In genomic region chr9:94859226-94859625, GRCh38 we compare ENCODE assay signal across 20 cellular contexts.
A peak's percentile ranks its signal among the peaks of the same experiment; 100 is the strongest.
DNase-seq lines count a peak whose midpoint lies in the region; ATAC-seq, FAIRE-seq and TF ChIP-seq lines count a peak whose summit lies in the region.
"Had no signal": no experiment of that assay in that cellular context is flagged by ENCODE, and none has a peak within 500 bp of the region (broad histone marks: within the 10 kb centered on the region; RNA-seq: fewer than 3 reads in every experiment).

No MANE protein-coding gene starts in this region.

- no peaks in the 10 kb centered on the region for H3K27me3 ChIP-seq in CD4-positive, alpha-beta T cell (ENCODE audit: control insufficient read depth, insufficient read depth, low read length)
- H3K27me3 ChIP-seq in vagina, result no peaks in the 10 kb centered on the region

- no peak for ATAC-seq in CD4-positive, alpha-beta T cell (ENCODE audit: poor library complexity)
- ATAC-seq in stimulated activated effector memory CD8-positive, alpha-beta T cell treated with anti-CD3 and anti-CD28 coated beads, Interleukin-12 subunit alpha, Interleukin-12 subunit beta, amount 100 ng/mL, for 72 hours, result no peak
- ATAC-seq: HCT116 had no signal

- no peak for TF ChIP-seq POLR2A in GM12892 (IDR thresholded peaks at IDR 0.05; ENCODE audit: low read depth, low read length)
- TF ChIP-seq POLR2A in vagina (IDR thresholded peaks at IDR 0.05), result no peak

- H3K4me1 ChIP-seq in vagina, result peaks cover 28% of the 10 kb centered on the region

- peaks cover 46% of the 10 kb centered on the region for H3K4me1 Mint-ChIP-seq in CD4-positive, alpha-beta T cell (ENCODE audit: low read depth)
- H3K4me1 Mint-ChIP-seq in immature natural killer cell (peaks cover 51 to 57% of the 10 kb centered on the region in 2 donors), osteocyte (ENCODE audit: unreplicated experiment) (peaks cover 11% of the 10 kb centered on the region)
- peaks cover 46% of the 10 kb centered on the region for H3K4me1 Mint-ChIP-seq in stimulated activated effector memory CD8-positive, alpha-beta T cell treated with anti-CD3 and anti-CD28 coated beads, Interleukin-12 subunit alpha, Interleukin-12 subunit beta, amount 100 ng/mL, for 72 hours

- H3K27ac ChIP-seq in CD4-positive, alpha-beta T cell (ENCODE audit: low read depth, low read length), result no peak overlapping the region
- no peak overlapping the region for H3K27ac ChIP-seq in vagina
- H3K27ac ChIP-seq: C4-2B, GM23248, RWPE1 had no signal

- no peaks in the 10 kb centered on the region for H3K36me3 Mint-ChIP-seq in CD4-positive, alpha-beta T cell (ENCODE audit: low read depth)
- peaks cover 0 to 5% (median 4%) of the 10 kb centered on the region in 3 donors for H3K36me3 Mint-ChIP-seq in immature natural killer cell
- H3K36me3 Mint-ChIP-seq in stimulated activated effector memory CD8-positive, alpha-beta T cell treated with anti-CD3 and anti-CD28 coated beads, Interleukin-12 subunit alpha, Interleukin-12 subunit beta, amount 100 ng/mL, for 72 hours, result no peaks in the 10 kb centered on the region
- peaks cover 8% of the 10 kb centered on the region for H3K36me3 Mint-ChIP-seq in osteocyte (ENCODE audit: unreplicated experiment)

- no peak overlapping the region for H3K4me3 Mint-ChIP-seq in CD4-positive, alpha-beta T cell
- peak overlapping the region in 3 of 5 donors; percentile 42 to 82 (median 74) for H3K4me3 Mint-ChIP-seq in immature natural killer cell
- no peak overlapping the region for H3K4me3 Mint-ChIP-seq in stimulated activated effector memory CD8-positive, alpha-beta T cell treated with anti-CD3 and anti-CD28 coated beads, Interleukin-12 subunit alpha, Interleukin-12 subunit beta, amount 100 ng/mL, for 72 hours
- no peak overlapping the region for H3K4me3 Mint-ChIP-seq in osteocyte (ENCODE audit: unreplicated experiment)

- H3K36me3 ChIP-seq in vagina, result no peaks in the 10 kb centered on the region

- no peak for TF ChIP-seq CTCF in CD4-positive, alpha-beta T cell (IDR thresholded peaks at IDR 0.05)
- TF ChIP-seq CTCF in osteocyte (IDR thresholded peaks at IDR 0.05), result no peak
- no peak for TF ChIP-seq CTCF in vagina (IDR thresholded peaks at IDR 0.05)

- CTCF ChIA-PET in CD4-positive, alpha-beta T cell (lab: Charles Lee), result no interaction called here

- H3K9me3 ChIP-seq in CD4-positive, alpha-beta T cell (ENCODE audit: control insufficient read depth, low read length), result no peaks in the 10 kb centered on the region
- no peaks in the 10 kb centered on the region for H3K9me3 ChIP-seq in vagina

- H3K9me3 Mint-ChIP-seq in CD4-positive, alpha-beta T cell, result peaks cover 4% of the 10 kb centered on the region
- H3K9me3 Mint-ChIP-seq in immature natural killer cell, result no peaks in the 10 kb centered on the region
- H3K9me3 Mint-ChIP-seq in stimulated activated effector memory CD8-positive, alpha-beta T cell treated with anti-CD3 and anti-CD28 coated beads, Interleukin-12 subunit alpha, Interleukin-12 subunit beta, amount 100 ng/mL, for 72 hours, result peaks cover 3% of the 10 kb centered on the region
- peaks cover 4% of the 10 kb centered on the region for H3K9me3 Mint-ChIP-seq in osteocyte (ENCODE audit: unreplicated experiment)

- intact Hi-C loops in CD4-positive, alpha-beta T cell (cut with DNase I, micrococcal nuclease), result no loop called here
- intact Hi-C loops in vagina (cut with DNase I), result no loop called here

- no peak overlapping the region for H3K4me3 ChIP-seq in vagina
- H3K4me3 ChIP-seq: GM23248 had no signal

- H3K27me3 Mint-ChIP-seq in CD4-positive, alpha-beta T cell, result no peaks in the 10 kb centered on the region
- H3K27me3 Mint-ChIP-seq in immature natural killer cell (ENCODE audit: low read depth in 3 of 3) (peaks cover 4 to 7% (median 7%) of the 10 kb centered on the region in 3 donors), osteocyte (ENCODE audit: unreplicated experiment) (no peaks in the 10 kb centered on the region)

- H3K27ac Mint-ChIP-seq in CD4-positive, alpha-beta T cell, result peak overlapping the region; percentile 79
- H3K27ac Mint-ChIP-seq in immature natural killer cell (peak overlapping the region; percentile 93 to 99 (median 95)), osteocyte (ENCODE audit: unreplicated experiment) (no peak overlapping the region)
- H3K27ac Mint-ChIP-seq in stimulated activated effector memory CD8-positive, alpha-beta T cell treated with anti-CD3 and anti-CD28 coated beads, Interleukin-12 subunit alpha, Interleukin-12 subunit beta, amount 100 ng/mL, for 72 hours, result peak overlapping the region; percentile 88

- FAIRE-seq in GM19239 (lab: Jason Lieb, UNC) (no peak), GM12892 (lab: Jason Lieb, UNC) (no peak)

- POLR2A ChIA-PET in CD4-positive, alpha-beta T cell (lab: Charles Lee), result interaction anchor here (3.4 kb wide), 1 partner anchor 11 kb away, joined by 41 read pairs; no protein-coding TSS in a partner anchor

- no peak for DNase-seq in CD4-positive, alpha-beta T cell
- DNase-seq in NCI-H82 treated with DMSO at 0.1 percent for 48 hours (lab: John Stamatoyannopoulos, UW; ENCODE audit: unreplicated experiment) (peak; percentile 69), immature natural killer cell (no peak), osteocyte (ENCODE audit: extremely low spot score, unreplicated experiment) (no peak), GM19239 (ENCODE audit: insufficient read length, low spot score) (no peak), GM12892 (ENCODE audit: insufficient read length) (no peak), vagina (ENCODE audit: extremely low spot score in 2 of 2) (no peak)
- no peak for DNase-seq in stimulated activated effector memory CD8-positive, alpha-beta T cell treated with anti-CD3 and anti-CD28 coated beads, Interleukin-12 subunit alpha, Interleukin-12 subunit beta, amount 100 ng/mL, for 72 hours (ENCODE audit: low spot score in 2 of 2)
- DNase-seq: COR-L47, DMS153, GF-D8, GM23248, NCI-H1105 treated with DMSO at 0.1 percent for 48 hours, NCI-H1694, NCI-H2081 treated with DMSO at 0.1 percent for 48 hours, NCI-H510A treated with DMSO at 0.1 percent for 48 hours, NCI-H774 had no signal

Comparison
In these comparisons a context has a peak if more than half of its experiments do, and no peak if none do; other contexts are left out.
1. H3K4me3 Mint-ChIP-seq: peak in immature natural killer cell (3 of 5); none in CD4-positive, alpha-beta T cell (single experiment), stimulated activated effector memory CD8-positive, alpha-beta T cell treated with anti-CD3 and anti-CD28 coated beads, Interleukin-12 subunit alpha, Interleukin-12 subunit beta, amount 100 ng/mL, for 72 hours (single experiment) and osteocyte (single experiment).